15 cellular contexts compared by ENCODE assay signal in the genomic region with DNA sequence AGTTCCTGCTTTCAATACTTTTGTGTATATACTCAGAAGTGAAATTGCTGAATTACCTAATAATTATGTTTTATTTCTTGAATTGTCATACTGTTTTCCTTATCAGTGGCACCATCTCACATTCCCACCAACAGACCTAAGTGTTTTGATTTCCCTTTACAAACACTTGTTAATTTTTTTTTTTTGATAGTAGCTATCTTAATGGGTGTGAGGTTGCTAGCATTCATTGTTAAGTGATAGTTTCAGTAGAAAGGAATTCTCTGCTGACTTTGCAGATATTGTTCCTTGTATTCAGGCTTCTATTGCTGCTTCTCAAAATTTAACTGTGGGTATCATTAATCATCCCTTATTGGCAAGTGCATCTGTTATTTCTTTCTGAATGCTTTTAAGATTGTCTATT.
DNase-seq lines count a peak whose midpoint lies in the region; ATAC-seq, FAIRE-seq and TF ChIP-seq lines count a peak whose summit lies in the region.
"Had no signal": no experiment of that assay in that cellular context is flagged by ENCODE, and none has a peak within 500 bp of the region (broad histone marks: within the 10 kb centered on the region; RNA-seq: fewer than 3 reads in every experiment).

No MANE protein-coding gene starts in this region.

- no peaks in the 10 kb centered on the region for H3K79me2 ChIP-seq in K562 (ENCODE audit: control insufficient read depth, insufficient read depth, low read length)

- no peak for TF ChIP-seq EP300 in K562 (IDR thresholded peaks at IDR 0.05; ENCODE audit: low read length)

- no peaks in the 10 kb centered on the region for H4K20me1 ChIP-seq in K562 (replicated peaks; ENCODE audit: control insufficient read depth, insufficient read depth, low read length)

- H3K27me3 ChIP-seq in breast epithelium (no peaks in the 10 kb centered on the region), K562 (ENCODE audit: control insufficient read depth in 2 of 2, insufficient read depth in 2 of 2, low read length in 2 of 2) (no peaks in the 10 kb centered on the region)
- H3K27me3 ChIP-seq: BE2C had no signal

- BruUV-seq in MCF 10A (replicated peaks; lab: Mats Ljungman, UMichigan) (no TSS peak), K562 (replicated peaks; lab: Mats Ljungman, UMichigan) (no TSS peak)

- H3K9me3 ChIP-seq in breast epithelium (no peaks in the 10 kb centered on the region), K562 (replicated peaks; ENCODE audit: control insufficient read depth, insufficient read depth, low read depth, low read length) (no peaks in the 10 kb centered on the region)
- H3K9me3 ChIP-seq: A549, BE2C had no signal

- ATAC-seq in K562: no peak
- ATAC-seq: A549, GM12878, GM23338 had no signal

- CTCF ChIA-PET in MCF 10A (lab: Yijun Ruan, JAX) (interaction anchor here (0.9 kb wide), 1 partner anchor 924 kb away, joined by 4 read pairs; no protein-coding TSS in a partner anchor), K562 (lab: Yijun Ruan, JAX; ENCODE audit: low intra/inter-chr PET ratio) (no interaction called here)

- no peak for FAIRE-seq in K562 (lab: Jason Lieb, UNC)
- FAIRE-seq: A549, GM12878, GM18507 had no signal

- H3K4me3 ChIP-seq in breast epithelium (no peak overlapping the region), K562 (no peak overlapping the region)
- H3K4me3 ChIP-seq: A549, GM12878, GM23338 had no signal

- no peaks in the 10 kb centered on the region for H3K27me3 Mint-ChIP-seq in MCF 10A (ENCODE audit: insufficient read depth, unreplicated experiment)
- H3K27me3 Mint-ChIP-seq: CD4-positive, alpha-beta memory T cell had no signal

- H3K4me1 ChIP-seq in breast epithelium (no peaks in the 10 kb centered on the region), K562 (replicated peaks in 1 of 2; ENCODE audit: control insufficient read depth in 2 of 2, insufficient read depth in 2 of 2, low read length in 2 of 2) (no peaks in the 10 kb centered on the region)
- H3K4me1 ChIP-seq: A549, BE2C had no signal

- no peak for DNase-seq in MCF 10A (ENCODE audit: unreplicated experiment)
- no peak for DNase-seq in breast epithelium (ENCODE audit: low spot score in 2 of 2)
- peak; percentile 12 for DNase-seq in NCI-H146 treated with DMSO at 0.1 percent for 48 hours (lab: John Stamatoyannopoulos, UW; ENCODE audit: unreplicated experiment)
- no peak for DNase-seq in K562 (ENCODE audit: extremely low read depth in 1 of 4, low spot score in 3 of 4)
- DNase-seq in middle frontal gyrus (ENCODE audit: extremely low spot score, low spot score): no peak
- no peak for DNase-seq in amniotic stem cell (lab: John Stamatoyannopoulos, UW)
- DNase-seq: BE2C; CD4-positive, alpha-beta memory T cell; DMS79; H7 had no signal

- POLR2A ChIA-PET in MCF 10A (lab: Yijun Ruan, JAX) (no interaction called here), K562 (lab: Yijun Ruan, JAX) (no interaction called here)

- peaks cover 6% of the 10 kb centered on the region for H3K4me1 Mint-ChIP-seq in MCF 10A (ENCODE audit: insufficient read depth, unreplicated experiment)
- H3K4me1 Mint-ChIP-seq: CD4-positive, alpha-beta memory T cell had no signal

- no peaks in the 10 kb centered on the region for H3K9me3 Mint-ChIP-seq in MCF 10A (ENCODE audit: unreplicated experiment)
- H3K9me3 Mint-ChIP-seq: GM23338 had no signal

- in situ Hi-C loops in K562 (cut with MboI): no loop called here

- H2AFZ ChIP-seq in K562 (ENCODE audit: low read depth, low read length): no peak overlapping the region
- H2AFZ ChIP-seq: GM23338 had no signal

- no peak overlapping the region for H3K4me3 Mint-ChIP-seq in MCF 10A (ENCODE audit: unreplicated experiment)
- H3K4me3 Mint-ChIP-seq: CD4-positive, alpha-beta memory T cell; GM23338 had no signal

- H3K9ac ChIP-seq in K562 (ENCODE audit: insufficient read depth in 1 of 2, low read depth in 2 of 2, low read length in 2 of 2): no peak overlapping the region

- no peaks in the 10 kb centered on the region for H3K9me1 ChIP-seq in K562 (ENCODE audit: control insufficient read depth, insufficient read depth, low read length)

- no peak overlapping the region for H3K4me2 ChIP-seq in K562 (ENCODE audit: insufficient read depth, low read length)
- H3K4me2 ChIP-seq: A549, GM23338 had no signal

- intact Hi-C loops in MCF 10A (cut with micrococcal nuclease) (no loop called here), breast epithelium (cut with DNase I; ENCODE audit: low total_unique reads) (no loop called here), K562 (cut with micrococcal nuclease) (no loop called here)

- no peak for TF ChIP-seq RAD21 in K562 (CRISPR knock-in tag; conservative IDR thresholded peaks at IDR 0.05 in 1 of 2, IDR thresholded peaks at IDR 0.05 in 1 of 2)

- H3K27ac Mint-ChIP-seq in MCF 10A (ENCODE audit: low read depth, unreplicated experiment): peak overlapping the region; percentile 74
- H3K27ac Mint-ChIP-seq: CD4-positive, alpha-beta memory T cell; GM23338 had no signal

- H3K36me3 ChIP-seq in breast epithelium (no peaks in the 10 kb centered on the region), K562 (ENCODE audit: control insufficient read depth, insufficient read depth, low read length) (no peaks in the 10 kb centered on the region)
- H3K36me3 ChIP-seq: BE2C had no signal

- TF ChIP-seq CTCF in MCF 10A (IDR thresholded peaks at IDR 0.05; ENCODE audit: unreplicated experiment): no peak
- TF ChIP-seq CTCF in breast epithelium (IDR thresholded peaks at IDR 0.05): no peak
- no peak for TF ChIP-seq CTCF in K562 (IDR thresholded peaks at IDR 0.05 in 2 of 3, conservative IDR thresholded peaks at IDR 0.05 in 1 of 3; ENCODE audit: insufficient read depth in 2 of 3, low read depth in 1 of 3, low read length in 3 of 3)

- no peaks in the 10 kb centered on the region for H3K36me3 Mint-ChIP-seq in MCF 10A (ENCODE audit: insufficient read depth, unreplicated experiment)
- H3K36me3 Mint-ChIP-seq: CD4-positive, alpha-beta memory T cell had no signal

- TF ChIP-seq POLR2A in breast epithelium (IDR thresholded peaks at IDR 0.05) (no peak), K562 (conservative IDR thresholded peaks at IDR 0.05) (no peak)

- no peak overlapping the region for H3K27ac ChIP-seq in breast epithelium
- H3K27ac ChIP-seq in K562 (ENCODE audit: extremely low read depth, low read depth, low read length): no peak overlapping the region
- H3K27ac ChIP-seq: A549, C4-2B had no signal

TF ChIP-seq in K562, 482 proteins besides CTCF, POLR2A, EP300 and RAD21:
- TF ChIP-seq, protein P1, sequence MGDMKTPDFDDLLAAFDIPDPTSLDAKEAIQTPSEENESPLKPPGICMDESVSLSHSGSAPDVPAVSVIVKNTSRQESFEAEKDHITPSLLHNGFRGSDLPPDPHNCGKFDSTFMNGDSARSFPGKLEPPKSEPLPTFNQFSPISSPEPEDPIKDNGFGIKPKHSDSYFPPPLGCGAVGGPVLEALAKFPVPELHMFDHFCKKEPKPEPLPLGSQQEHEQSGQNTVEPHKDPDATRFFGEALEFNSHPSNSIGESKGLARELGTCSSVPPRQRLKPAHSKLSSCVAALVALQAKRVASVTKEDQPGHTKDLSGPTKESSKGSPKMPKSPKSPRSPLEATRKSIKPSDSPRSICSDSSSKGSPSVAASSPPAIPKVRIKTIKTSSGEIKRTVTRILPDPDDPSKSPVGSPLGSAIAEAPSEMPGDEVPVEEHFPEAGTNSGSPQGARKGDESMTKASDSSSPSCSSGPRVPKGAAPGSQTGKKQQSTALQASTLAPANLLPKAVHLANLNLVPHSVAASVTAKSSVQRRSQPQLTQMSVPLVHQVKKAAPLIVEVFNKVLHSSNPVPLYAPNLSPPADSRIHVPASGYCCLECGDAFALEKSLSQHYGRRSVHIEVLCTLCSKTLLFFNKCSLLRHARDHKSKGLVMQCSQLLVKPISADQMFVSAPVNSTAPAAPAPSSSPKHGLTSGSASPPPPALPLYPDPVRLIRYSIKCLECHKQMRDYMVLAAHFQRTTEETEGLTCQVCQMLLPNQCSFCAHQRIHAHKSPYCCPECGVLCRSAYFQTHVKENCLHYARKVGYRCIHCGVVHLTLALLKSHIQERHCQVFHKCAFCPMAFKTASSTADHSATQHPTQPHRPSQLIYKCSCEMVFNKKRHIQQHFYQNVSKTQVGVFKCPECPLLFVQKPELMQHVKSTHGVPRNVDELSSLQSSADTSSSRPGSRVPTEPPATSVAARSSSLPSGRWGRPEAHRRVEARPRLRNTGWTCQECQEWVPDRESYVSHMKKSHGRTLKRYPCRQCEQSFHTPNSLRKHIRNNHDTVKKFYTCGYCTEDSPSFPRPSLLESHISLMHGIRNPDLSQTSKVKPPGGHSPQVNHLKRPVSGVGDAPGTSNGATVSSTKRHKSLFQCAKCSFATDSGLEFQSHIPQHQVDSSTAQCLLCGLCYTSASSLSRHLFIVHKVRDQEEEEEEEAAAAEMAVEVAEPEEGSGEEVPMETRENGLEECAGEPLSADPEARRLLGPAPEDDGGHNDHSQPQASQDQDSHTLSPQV (IDR thresholded peaks at IDR 0.05): no peak
- TF ChIP-seq TEAD2 (tag; IDR thresholded peaks at IDR 0.05) (no peak), ETV5 (CRISPR knock-in tag; IDR thresholded peaks at IDR 0.05; ENCODE audit: low read depth) (no peak), ZNF316 (IDR thresholded peaks at IDR 0.05) (0 out of 2 replicates have a peak, but pooled peaks have one; percentile 2)
